ENCODE assay signal across 8 cellular contexts in genomic region chr3:50155891-50156290, GRCh38. TPM values are rescaled to one million over a fixed set of nuclear protein-coding genes. Genes with fewer than 3 reads are reported as not detected.
DNase-seq lines count a peak whose midpoint lies in the region; ATAC-seq and TF ChIP-seq lines count a peak whose summit lies in the region.
"Had no signal": no experiment of that assay in that cellular context is flagged by ENCODE, and none has a peak within 500 bp of the region (broad histone marks: within the 10 kb centered on the region; RNA-seq: fewer than 3 reads in every experiment).

No MANE protein-coding gene starts in this region.

- H3K36me3 Mint-ChIP-seq in HFFc6 (ENCODE audit: low read depth): no peaks in the 10 kb centered on the region
- H3K36me3 Mint-ChIP-seq in activated T-helper 17 cell treated with anti-CD3 and anti-CD28 coated beads, Interleukin-2, amount 50 U/mL, for 72 hours (ENCODE audit: low read depth): no peaks in the 10 kb centered on the region
- H3K36me3 Mint-ChIP-seq in stimulated activated naive B cell treated with anti-CD40 and anti-IgM and Interleukin-4, amounts not matched to agents 10 μg/mL and 1 μg/mL and 100 μg/mL, for 72 hours: no peaks in the 10 kb centered on the region

- peak overlapping the region; percentile 90 for H3K9ac ChIP-seq in iPS-20b (ENCODE audit: low read depth, low read length)

- peak overlapping the region; percentile 67; the same call in 1 of the 2 replicates for H3K27ac Mint-ChIP-seq in HFFc6
- H3K27ac Mint-ChIP-seq in activated T-helper 17 cell treated with anti-CD3 and anti-CD28 coated beads, Interleukin-2, amount 50 U/mL, for 72 hours: no peak overlapping the region
- H3K27ac Mint-ChIP-seq in stimulated activated naive B cell treated with anti-CD40 and anti-IgM and Interleukin-4, amounts not matched to agents 10 μg/mL and 1 μg/mL and 100 μg/mL, for 72 hours: peak overlapping the region; percentile 48

- H3K27ac ChIP-seq in iPS-20b (ENCODE audit: low read length): no peak overlapping the region
- H3K27ac ChIP-seq: SJSA1 had no signal

- peak overlapping the region; percentile 88 for H3K4me3 Mint-ChIP-seq in HFFc6
- H3K4me3 Mint-ChIP-seq in activated T-helper 17 cell treated with anti-CD3 and anti-CD28 coated beads, Interleukin-2, amount 50 U/mL, for 72 hours: peak overlapping the region; percentile 65
- H3K4me3 Mint-ChIP-seq in stimulated activated naive B cell treated with anti-CD40 and anti-IgM and Interleukin-4, amounts not matched to agents 10 μg/mL and 1 μg/mL and 100 μg/mL, for 72 hours: peak overlapping the region; percentile 63 to 68

- no peak for TF ChIP-seq CTCF in HFFc6 (IDR thresholded peaks at IDR 0.05)

- H3K4me3 ChIP-seq in iPS-20b (ENCODE audit: low read length): peak overlapping the region; percentile 90

- H3K4me1 Mint-ChIP-seq in HFFc6 (ENCODE audit: low read depth): peaks cover 41% of the 10 kb centered on the region
- H3K4me1 Mint-ChIP-seq in activated T-helper 17 cell treated with anti-CD3 and anti-CD28 coated beads, Interleukin-2, amount 50 U/mL, for 72 hours: no peaks in the 10 kb centered on the region
- H3K4me1 Mint-ChIP-seq in stimulated activated naive B cell treated with anti-CD40 and anti-IgM and Interleukin-4, amounts not matched to agents 10 μg/mL and 1 μg/mL and 100 μg/mL, for 72 hours: peaks cover 12 to 18% of the 10 kb centered on the region in 2 donors

- peaks cover 21% of the 10 kb centered on the region; the same call in 1 of the 2 replicates for H3K4me1 ChIP-seq in iPS-20b (ENCODE audit: insufficient read depth, low read length)

- peaks cover 6% of the 10 kb centered on the region for H3K27me3 Mint-ChIP-seq in HFFc6 (ENCODE audit: insufficient read depth)
- peaks cover 29% of the 10 kb centered on the region for H3K27me3 Mint-ChIP-seq in activated T-helper 17 cell treated with anti-CD3 and anti-CD28 coated beads, Interleukin-2, amount 50 U/mL, for 72 hours
- H3K27me3 Mint-ChIP-seq in stimulated activated naive B cell treated with anti-CD40 and anti-IgM and Interleukin-4, amounts not matched to agents 10 μg/mL and 1 μg/mL and 100 μg/mL, for 72 hours: peaks cover 40 to 42% of the 10 kb centered on the region in 2 donors

- H3K27me3 ChIP-seq in iPS-20b (ENCODE audit: insufficient read depth, low read length): peaks cover 36% of the 10 kb centered on the region

- peaks cover 11% of the 10 kb centered on the region; the same call in 1 of the 2 replicates for H3K36me3 ChIP-seq in iPS-20b (ENCODE audit: insufficient read depth, low read depth, low read length)
- H3K36me3 ChIP-seq: SJSA1 had no signal

- ATAC-seq in activated T-helper 17 cell treated with anti-CD3 and anti-CD28 coated beads, Interleukin-2, amount 50 U/mL, for 72 hours (replicated peaks): no peak
- no peak for ATAC-seq in stimulated activated naive B cell treated with anti-CD40 and anti-IgM and Interleukin-4, amounts not matched to agents 10 μg/mL and 1 μg/mL and 100 μg/mL, for 72 hours (replicated peaks)
- ATAC-seq in GM19397 (IDR thresholded peaks at IDR 0.05; ENCODE audit: unreplicated experiment): no peak

- DNase-seq in HFFc6 (no peak), AG08395 (ENCODE audit: low spot score) (no peak)
- no peak for DNase-seq in stimulated activated naive B cell treated with anti-CD40 and anti-IgM and Interleukin-4, amounts not matched to agents 10 μg/mL and 1 μg/mL and 100 μg/mL, for 72 hours
- DNase-seq in effector CD4-positive, alpha-beta T cell: no peak

- no peaks in the 10 kb centered on the region for H3K9me3 Mint-ChIP-seq in HFFc6
- no peaks in the 10 kb centered on the region for H3K9me3 Mint-ChIP-seq in activated T-helper 17 cell treated with anti-CD3 and anti-CD28 coated beads, Interleukin-2, amount 50 U/mL, for 72 hours
- no peaks in the 10 kb centered on the region for H3K9me3 Mint-ChIP-seq in stimulated activated naive B cell treated with anti-CD40 and anti-IgM and Interleukin-4, amounts not matched to agents 10 μg/mL and 1 μg/mL and 100 μg/mL, for 72 hours

- H3K9me3 ChIP-seq in iPS-20b (ENCODE audit: insufficient read depth, low read depth, low read length): no peaks in the 10 kb centered on the region
- H3K9me3 ChIP-seq: SJSA1 had no signal

RNA-seq across cellular contexts. Expression of gene SEMA3F, which starts 0.8 kb away (rescaled TPM):
- 10 to 100 TPM; 20.5 to 35.6 (median 22.8) TPM for total RNA-seq in HFFc6 (2021; fragmentation: NEBNext Ultra II Directional; extraction: Animal tissue kit (Norgen Biotek cat#: 25700))
- total RNA-seq in activated T-helper 17 cell treated with anti-CD3 and anti-CD28 coated beads, Interleukin-2, amount 50 U/mL, for 72 hours: 1 to 10 TPM in 1 of 2 donors, not detected in 1; 1.5 TPM

RNA-seq across cellular contexts. Expression of gene GNAT1, which starts 35.5 kb away (rescaled TPM):
- total RNA-seq in HFFc6 (2021; fragmentation: NEBNext Ultra II Directional; extraction: Animal tissue kit (Norgen Biotek cat#: 25700)): not detected
- not detected for total RNA-seq in activated T-helper 17 cell treated with anti-CD3 and anti-CD28 coated beads, Interleukin-2, amount 50 U/mL, for 72 hours
- total RNA-seq: SJSA1 had no signal

RNA-seq across cellular contexts. Expression of gene SLC38A3, which starts 49.2 kb away (rescaled TPM):
- under 1 TPM in 2 of 6 experiments, not detected in 4; 0.16 to 0.24 TPM for total RNA-seq in HFFc6 (2021; fragmentation: NEBNext Ultra II Directional; extraction: Animal tissue kit (Norgen Biotek cat#: 25700))
- total RNA-seq in activated T-helper 17 cell treated with anti-CD3 and anti-CD28 coated beads, Interleukin-2, amount 50 U/mL, for 72 hours: under 1 TPM in 1 of 2 donors, not detected in 1; 0.71 TPM
- total RNA-seq: SJSA1 had no signal

Comparison
In these comparisons a context has a peak if more than half of its experiments do, and no peak if none do; other contexts are left out.
1. RNA of gene SEMA3F, which starts 0.8 kb away (total RNA-seq): 20.5 to 35.6 TPM in HFFc6; 1.5 TPM in activated T-helper 17 cell treated with anti-CD3 and anti-CD28 coated beads, Interleukin-2, amount 50 U/mL, for 72 hours; every median in the first group is over 4 times any median in the second.
2. Peak in every context shown above with its lines, with median percentiles within 50 percentile points of each other: H3K4me3 Mint-ChIP-seq.